Comparison of ENCODE assay signal across 15 cellular contexts in the genomic region with DNA sequence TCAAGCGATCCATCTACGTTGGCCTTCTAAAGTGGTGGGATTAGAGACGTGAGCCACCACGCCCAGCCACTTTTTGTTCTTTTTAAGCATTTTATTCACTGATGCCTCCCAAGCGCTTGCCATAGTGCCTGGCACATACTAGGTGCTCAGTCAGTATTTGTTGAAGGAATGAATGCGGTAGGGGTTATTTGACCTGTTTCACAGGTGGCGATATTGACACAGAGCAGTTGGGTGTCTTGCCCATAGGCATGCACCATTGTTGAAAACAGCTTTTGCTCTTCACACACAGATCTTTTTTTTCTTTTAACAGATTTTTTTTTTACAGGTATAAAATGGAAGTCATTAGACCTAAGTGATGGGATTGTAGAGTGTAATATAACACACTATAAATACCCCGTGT.
"Had no signal": no experiment of that assay in that cellular context is flagged by ENCODE, and none has a peak within 500 bp of the region (broad histone marks: within the 10 kb centered on the region; RNA-seq: fewer than 3 reads in every experiment).

No MANE protein-coding gene starts in this region.

- H3K4me3 Mint-ChIP-seq: activated B cell treated with CpG ODN at 0.5 μM for 24 hours; activated naive CD8-positive, alpha-beta T cell treated with anti-CD3 and anti-CD28 coated beads, Interleukin-2, amount 50 U/mL, for 24 hours; nephron; stimulated activated naive B cell treated with anti-CD40 and anti-IgM and Interleukin-4, amounts not matched to agents 10 μg/mL and 1 μg/mL and 100 μg/mL, for 72 hours had no signal

- DNase-seq: activated B cell treated with CpG ODN at 0.5 μM for 24 hours; activated CD4-positive, alpha-beta T cell treated with anti-CD3 and anti-CD28 coated beads, Interleukin-2, amount 50 U/mL, for 4 hours; activated gamma-delta T cell; activated naive CD8-positive, alpha-beta T cell treated with anti-CD3 and anti-CD28 coated beads, Interleukin-2, amount 50 U/mL, for 24 hours; foreskin melanocyte; heart left ventricle; occipital lobe; spleen; stimulated activated CD4-positive, alpha-beta T cell treated with anti-CD3 and anti-CD28 coated beads, Interleukin-1b, Interleukin-23, amount 100 ng/mL, for 48 hours; stimulated activated naive B cell treated with anti-CD40 and anti-IgM and Interleukin-4, amounts not matched to agents 10 μg/mL and 1 μg/mL and 100 μg/mL, for 72 hours; trophoblast cell had no signal

- H3K27ac Mint-ChIP-seq: activated B cell treated with CpG ODN at 0.5 μM for 24 hours had no signal

- H3K27ac ChIP-seq: cardiac muscle cell, prostate gland had no signal

- H3K4me3 ChIP-seq: cardiac muscle cell, heart left ventricle, prostate gland, spleen had no signal

- H3K9me3 ChIP-seq: heart left ventricle, prostate gland, spleen had no signal

- H3K36me3 ChIP-seq: cardiac muscle cell, heart left ventricle, prostate gland, spleen had no signal

- H3K27me3 Mint-ChIP-seq: activated B cell treated with CpG ODN at 0.5 μM for 24 hours; activated naive CD8-positive, alpha-beta T cell treated with anti-CD3 and anti-CD28 coated beads, Interleukin-2, amount 50 U/mL, for 24 hours; stimulated activated naive B cell treated with anti-CD40 and anti-IgM and Interleukin-4, amounts not matched to agents 10 μg/mL and 1 μg/mL and 100 μg/mL, for 72 hours had no signal

- ATAC-seq: activated naive CD8-positive, alpha-beta T cell treated with anti-CD3 and anti-CD28 coated beads, Interleukin-2, amount 50 U/mL, for 24 hours; heart left ventricle; sciatic nerve; stimulated activated naive B cell treated with anti-CD40 and anti-IgM and Interleukin-4, amounts not matched to agents 10 μg/mL and 1 μg/mL and 100 μg/mL, for 72 hours had no signal

- H3K9me3 Mint-ChIP-seq: activated B cell treated with CpG ODN at 0.5 μM for 24 hours; activated naive CD8-positive, alpha-beta T cell treated with anti-CD3 and anti-CD28 coated beads, Interleukin-2, amount 50 U/mL, for 24 hours; nephron; stimulated activated naive B cell treated with anti-CD40 and anti-IgM and Interleukin-4, amounts not matched to agents 10 μg/mL and 1 μg/mL and 100 μg/mL, for 72 hours had no signal

- H3K27me3 ChIP-seq: cardiac muscle cell, heart left ventricle, spleen had no signal
